ENCODE assay signal across 8 cellular contexts in the genomic region with DNA sequence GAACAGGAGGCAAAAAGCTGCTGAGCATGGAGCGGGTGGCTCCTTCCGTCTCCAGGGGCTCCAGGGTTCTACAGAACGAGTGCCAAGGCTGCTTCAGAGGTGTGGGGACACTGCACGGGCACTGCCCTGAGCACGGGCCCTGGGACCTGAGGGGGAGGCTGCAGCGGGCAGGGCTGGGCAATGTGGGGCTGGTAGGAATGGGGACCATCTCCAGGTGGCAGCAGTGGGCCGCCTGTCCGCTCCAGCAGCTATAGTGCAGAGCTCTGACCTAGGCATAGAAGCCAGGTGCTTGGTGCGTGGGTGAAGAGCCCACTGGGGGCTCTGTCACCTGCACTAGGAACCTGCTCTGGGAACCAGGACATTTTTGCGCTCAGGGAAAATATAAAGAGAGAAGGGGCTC. TPM values are rescaled to one million over a fixed set of nuclear protein-coding genes. Genes with fewer than 3 reads are reported as not detected.
DNase-seq lines count a peak whose midpoint lies in the region; ATAC-seq and TF ChIP-seq lines count a peak whose summit lies in the region.

No MANE protein-coding gene starts in this region.

- no peak overlapping the region for H3K4me3 ChIP-seq in CD8-positive, alpha-beta memory T cell (ENCODE audit: low read length)
- H3K4me3 ChIP-seq in SK-N-SH (ENCODE audit: low read depth in 2 of 2, low read length in 1 of 2) (no peak overlapping the region), fibroblast of pulmonary artery (replicated peaks; ENCODE audit: low read depth, low read length) (no peak overlapping the region), testis (no peak overlapping the region), MG63 (no peak overlapping the region)

- H3K9ac ChIP-seq in SK-N-SH: no peak overlapping the region

- intact Hi-C loops in testis (cut with DNase I; ENCODE audit: low total_unique reads): loop anchor here (5.0 kb wide), 1 partner anchor 40 kb away; no protein-coding TSS in a partner anchor

- H3K9me3 ChIP-seq in CD8-positive, alpha-beta memory T cell (ENCODE audit: low read length): no peaks in the 10 kb centered on the region
- no peaks in the 10 kb centered on the region for H3K9me3 ChIP-seq in SK-N-SH
- no peaks in the 10 kb centered on the region for H3K9me3 ChIP-seq in testis
- no peaks in the 10 kb centered on the region for H3K9me3 ChIP-seq in MG63

- H3K4me3 Mint-ChIP-seq in CD8-positive, alpha-beta memory T cell: no peak overlapping the region

- TF ChIP-seq EP300 in SK-N-SH (IDR thresholded peaks at IDR 0.05; ENCODE audit: borderline replicate concordance in 1 of 2, low read depth in 1 of 2, low read length in 1 of 2): no peak

- no peak overlapping the region for H2AFZ ChIP-seq in SK-N-SH (ENCODE audit: low read depth)

- peaks cover 45% of the 10 kb centered on the region for H3K79me2 ChIP-seq in SK-N-SH (ENCODE audit: insufficient read depth)

- peak; percentile 41 for TF ChIP-seq CTCF in SK-N-SH (IDR thresholded peaks at IDR 0.05)
- TF ChIP-seq CTCF in fibroblast of pulmonary artery (IDR thresholded peaks at IDR 0.05; ENCODE audit: low read length, missing control alignments): peak; percentile 10
- TF ChIP-seq CTCF in testis (IDR thresholded peaks at IDR 0.05): peak in 2 of 3 experiments; percentile 19 to 27

- DNase-seq in CD8-positive, alpha-beta memory T cell: peak in 4 of 5 donors; percentile 16 to 66 (median 54)
- DNase-seq in SK-N-SH: peak; percentile 76
- no peak for DNase-seq in fibroblast of pulmonary artery (ENCODE audit: low read depth)
- DNase-seq in testis: no peak
- DNase-seq in MG63: no peak
- no peak for DNase-seq in NCI-H1694 treated with DMSO at 0.1 percent for 48 hours (lab: John Stamatoyannopoulos, UW)
- no peak for DNase-seq in Ammon's horn (ENCODE audit: low spot score)

- peaks cover 3 to 72% (median 6%) of the 10 kb centered on the region in 3 donors for H3K36me3 Mint-ChIP-seq in CD8-positive, alpha-beta memory T cell

- 84% methylated on average over 7 of the region's 10 CpGs for WGBS in SK-N-SH (ENCODE audit: low lambda C conversion rate)
- WGBS in testis, 2 donors: 71 to 79% methylated on average over 7 to 10 of the region's 10 CpGs

- H3K36me3 ChIP-seq in CD8-positive, alpha-beta memory T cell (ENCODE audit: insufficient read depth, low read length): peaks cover 44% of the 10 kb centered on the region
- H3K36me3 ChIP-seq in SK-N-SH (replicated peaks in 1 of 2; ENCODE audit: control insufficient read depth in 1 of 2, insufficient read depth in 2 of 2, low read length in 1 of 2) (peaks cover 15 to 58% of the 10 kb centered on the region in 2 experiments), testis (ENCODE audit: low read depth, missing control alignments) (no peaks in the 10 kb centered on the region), MG63 (peaks cover 55% of the 10 kb centered on the region)

- TF ChIP-seq POLR2A in testis (IDR thresholded peaks at IDR 0.05): no peak

- no peaks in the 10 kb centered on the region for H3K9me2 ChIP-seq in SK-N-SH

- no peaks in the 10 kb centered on the region for H3K27me3 ChIP-seq in CD8-positive, alpha-beta memory T cell (ENCODE audit: insufficient read depth, low read length, poor library complexity, severe bottlenecking)
- H3K27me3 ChIP-seq in SK-N-SH (ENCODE audit: insufficient read depth) (no peaks in the 10 kb centered on the region), testis (no peaks in the 10 kb centered on the region), MG63 (no peaks in the 10 kb centered on the region)

- POLR2A ChIA-PET in CD8-positive, alpha-beta memory T cell (lab: Charles Lee): no interaction called here
- POLR2A ChIA-PET in SK-N-SH (lab: Yijun Ruan, JAX): interaction anchor here (1.0 kb wide), 1 partner anchor 41 kb away, joined by 3 read pairs; no protein-coding TSS in a partner anchor

- no peak overlapping the region for H3K4me2 ChIP-seq in SK-N-SH

- peaks cover 41% of the 10 kb centered on the region for H4K20me1 ChIP-seq in SK-N-SH (ENCODE audit: insufficient read depth)

- H3F3A ChIP-seq in SK-N-SH (replicated peaks; ENCODE audit: insufficient read depth): no peaks in the 10 kb centered on the region

- CTCF ChIA-PET in CD8-positive, alpha-beta memory T cell (lab: Charles Lee): interaction anchor here (0.9 to 13.6 kb wide), 9 partner anchors 9 to 55 kb away, joined by 3 to 170 read pairs (median 4); a partner anchor contains a TSS
- CTCF ChIA-PET in SK-N-SH (lab: Yijun Ruan, JAX): interaction anchor here (0.6 to 15.5 kb wide), 13 partner anchors 10 to 151 kb away, joined by 3 to 247 read pairs (median 4); a partner anchor contains a TSS

- peaks cover 34% of the 10 kb centered on the region for H3K4me1 ChIP-seq in CD8-positive, alpha-beta memory T cell (ENCODE audit: insufficient read depth, low read length)
- peaks cover 6 to 21% of the 10 kb centered on the region in 2 experiments; a peak in 2 of 4 replicates for H3K4me1 ChIP-seq in SK-N-SH (ENCODE audit: control insufficient read depth in 1 of 2, insufficient read depth in 2 of 2, low read depth in 1 of 2, low read length in 1 of 2)
- peaks cover 25% of the 10 kb centered on the region for H3K4me1 ChIP-seq in testis

- H3K27me3 Mint-ChIP-seq in CD8-positive, alpha-beta memory T cell: no peaks in the 10 kb centered on the region

- H3K4me1 Mint-ChIP-seq in CD8-positive, alpha-beta memory T cell: peaks cover 17 to 34% (median 29%) of the 10 kb centered on the region in 3 donors

- peak; percentile 75 for ATAC-seq in GM19463 (IDR thresholded peaks at IDR 0.05; ENCODE audit: unreplicated experiment)

- no peak overlapping the region for H3K27ac ChIP-seq in CD8-positive, alpha-beta memory T cell (ENCODE audit: low read depth, low read length)
- H3K27ac ChIP-seq in SK-N-SH (ENCODE audit: low read depth in 2 of 2, low read length in 1 of 2): no peak overlapping the region
- H3K27ac ChIP-seq in testis: no peak overlapping the region

- TF ChIP-seq RAD21 in SK-N-SH (IDR thresholded peaks at IDR 0.05; ENCODE audit: low read length): peak; percentile 67

- H3K9me3 Mint-ChIP-seq in CD8-positive, alpha-beta memory T cell: no peaks in the 10 kb centered on the region

- peak overlapping the region in 3 of 8 donors; percentile 28 to 84 (median 61) for H3K27ac Mint-ChIP-seq in CD8-positive, alpha-beta memory T cell

TF ChIP-seq in SK-N-SH, 30 proteins besides CTCF, POLR2A, EP300 and RAD21:
- no peak for TF ChIP-seq GATA2 (CRISPR knock-in tag; IDR thresholded peaks at IDR 0.05)
- no peak for TF ChIP-seq YY1 (IDR thresholded peaks at IDR 0.05; ENCODE audit: low read depth)
- peak; percentile 61 for TF ChIP-seq SMC3 (IDR thresholded peaks at IDR 0.05; ENCODE audit: low read depth, low read length)
- no peak for TF ChIP-seq CHD2 (IDR thresholded peaks at IDR 0.05; ENCODE audit: low read length, partially characterized antibody)
- no peak for TF ChIP-seq SIN3A (IDR thresholded peaks at IDR 0.05; ENCODE audit: borderline replicate concordance, low read depth, low read length)

RNA-seq across cellular contexts. Expression of a gene that starts 22.3 kb away (rescaled TPM):
- total RNA-seq in CD8-positive, alpha-beta memory T cell: 100 to 1,000 TPM; 206 to 207 TPM
- polyA plus RNA-seq in CD8-positive, alpha-beta memory T cell: 23.1 TPM
- polyA plus RNA-seq in SK-N-SH (2012; rRNA removed) (32.7 and 51.0 TPM in 2 replicates), testis (ENCODE audit: insufficient read depth, low read depth, low replicate concordance) (28.2 TPM)
- polyA plus RNA-seq in SK-N-SH (2012; cell fraction: cytosol; rRNA removed): 20.4 and 31.4 TPM in 2 replicates
- polyA plus RNA-seq in SK-N-SH (2012; cell fraction: nucleus; rRNA removed): 227 and 305 TPM in 2 replicates
- total RNA-seq in testis: 10 to 100 TPM; 39.9 to 70.0 TPM
- 30.5 and 31.5 TPM in 2 replicates for total RNA-seq in MG63 (2014; rRNA removed; shearing (Covaris generic); ENCODE audit: low replicate concordance)

RNA-seq across cellular contexts. Expression of a gene that starts 24.4 kb away (rescaled TPM):
- total RNA-seq in CD8-positive, alpha-beta memory T cell: 10 to 100 TPM; 10.9 to 11.5 TPM
- 9.1 TPM for polyA plus RNA-seq in CD8-positive, alpha-beta memory T cell
- 7.3 and 8.1 TPM in 2 replicates for polyA plus RNA-seq in SK-N-SH (2012; rRNA removed)
- polyA plus RNA-seq in SK-N-SH (2012; cell fraction: cytosol; rRNA removed): 4.7 and 6.8 TPM in 2 replicates
- 13.1 and 16.1 TPM in 2 replicates for polyA plus RNA-seq in SK-N-SH (2012; cell fraction: nucleus; rRNA removed)
- total RNA-seq in testis: 10 to 100 TPM; 25.5 to 32.0 TPM
- polyA plus RNA-seq in testis (ENCODE audit: insufficient read depth, low read depth, low replicate concordance): 21.0 TPM
- total RNA-seq in MG63 (2014; rRNA removed; shearing (Covaris generic); ENCODE audit: low replicate concordance): 14.2 and 17.6 TPM in 2 replicates

RNA-seq across cellular contexts. Expression of a gene that starts 38.8 kb away (rescaled TPM):
- 1 to 10 TPM in 1 of 2 experiments, under 1 TPM in 1; 0.95 to 1.1 TPM for total RNA-seq in CD8-positive, alpha-beta memory T cell
- polyA plus RNA-seq in CD8-positive, alpha-beta memory T cell: 0.15 TPM
- 0.90 and 0.93 TPM in 2 replicates for polyA plus RNA-seq in SK-N-SH (2012; rRNA removed)
- polyA plus RNA-seq in SK-N-SH (2012; cell fraction: cytosol; rRNA removed): 0.23 and 0.42 TPM in 2 replicates
- 3.8 and 4.7 TPM in 2 replicates for polyA plus RNA-seq in SK-N-SH (2012; cell fraction: nucleus; rRNA removed)
- total RNA-seq in testis: 10 to 100 TPM; 24.6 to 30.2 TPM
- polyA plus RNA-seq in testis (ENCODE audit: insufficient read depth, low read depth, low replicate concordance): 13.9 TPM
- 2.9 and 6.1 TPM in 2 replicates for total RNA-seq in MG63 (2014; rRNA removed; shearing (Covaris generic); ENCODE audit: low replicate concordance)

Comparison
In these comparisons a context has a peak if more than half of its experiments do, and no peak if none do; other contexts are left out.
1. DNase-seq: peak in CD8-positive, alpha-beta memory T cell (4 of 5) and SK-N-SH (single experiment); none in fibroblast of pulmonary artery (single experiment), testis (single experiment), MG63 (single experiment), NCI-H1694 treated with DMSO at 0.1 percent for 48 hours (single experiment) and Ammon's horn (single experiment).
2. Peak in every context shown above with its lines, with median percentiles within 50 percentile points of each other: CTCF ChIP-seq.